Comparison of ENCODE assay signal across 8 cellular contexts in the genomic region with DNA sequence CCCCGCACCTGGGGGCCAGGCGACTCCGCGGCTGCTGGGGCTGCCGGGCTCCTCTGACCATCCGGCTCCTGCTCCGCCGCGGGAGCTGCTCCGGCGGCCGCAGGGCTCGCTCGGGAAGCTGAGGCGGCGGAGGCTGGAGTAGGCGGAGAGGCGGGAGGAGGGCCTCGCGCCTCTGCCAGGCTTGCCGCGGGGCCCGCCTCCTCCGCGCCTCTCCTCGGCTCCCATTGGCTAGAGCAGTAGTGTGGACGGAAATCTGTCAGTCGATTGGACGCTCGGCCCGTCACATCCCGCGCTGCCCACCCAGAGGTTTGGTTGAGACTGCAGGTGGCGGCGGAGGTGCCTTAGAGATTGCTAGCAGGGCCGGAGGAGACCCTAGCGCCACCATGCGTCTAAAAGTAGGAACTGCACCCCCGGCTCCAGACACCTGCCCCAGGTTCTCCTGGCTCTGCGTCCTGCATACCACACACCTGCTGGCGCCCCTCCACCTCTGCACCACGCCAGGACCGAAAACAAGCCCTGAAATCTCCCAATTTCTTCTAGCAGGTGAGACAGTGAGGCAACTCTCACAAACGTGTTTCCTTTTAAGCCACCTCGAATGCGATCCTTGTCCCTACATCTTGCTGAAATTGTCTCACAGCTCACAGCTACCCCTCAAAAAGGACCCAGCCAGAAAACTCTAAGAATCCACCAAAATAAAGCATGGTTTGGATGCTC. TPM values are rescaled to one million over a fixed set of nuclear protein-coding genes. Genes with fewer than 3 reads are reported as not detected.
DNase-seq lines count a peak whose midpoint lies in the region; ATAC-seq lines count a peak whose summit lies in the region.

A gene (minus strand): TSS at position 152 of the 714 bp plus-strand sequence. CDS start 91 bp downstream, at position 61.

- H3K79me2 ChIP-seq in GM23248 (ENCODE audit: insufficient read depth), result peaks cover 12% of the 10 kb centered on the region; the same call in 1 of the 2 replicates

- H3K27ac ChIP-seq in GM23248, result no peak within 1 kb of the TSS

- peak within 1 kb of the TSS; percentile 30 for H3K9ac ChIP-seq in GM23248

- H3K36me3 ChIP-seq in GM23248 (ENCODE audit: low read depth), result no peaks in the 10 kb centered on the region; the same call in 1 of the 2 replicates

- peak within 1 kb of the TSS; percentile 96 for H3K4me3 Mint-ChIP-seq in activated T-helper 1 cell treated with anti-CD3 and anti-CD28 coated beads, Interleukin-12 subunit alpha, Interleukin-12 subunit beta, Interleukin-2, Interleukin-4 antibody, amounts not matched to agents 30 ng/mL and 10 ng/mL and 1 ng/mL, durations not matched to agents 14 hours and 24 hours and 36 hours
- peak within 1 kb of the TSS; percentile 99 for H3K4me3 Mint-ChIP-seq in natural killer cell treated with Interleukin-12 subunit alpha and Interleukin-12 subunit beta and Interleukin-15 and Interleukin-18, amount 100 ng/mL, for 72 hours

- in situ Hi-C loops in GM23248 (cut with MboI), result loop anchor here (25.0 kb wide), 1 partner anchor 206 kb away; a partner anchor contains a TSS

- 1% methylated on average over 44 to 46 of the region's 46 CpGs for WGBS in GM23248 (ENCODE audit: low coverage in 1 of 2, low lambda C conversion rate in 2 of 2, missing lambda C conversion rate in 2 of 2), 2 experiments

- H3K9me2 ChIP-seq in GM23248 (ENCODE audit: insufficient read depth), result no peaks in the 10 kb centered on the region

- no peaks in the 10 kb centered on the region for H3K9me3 ChIP-seq in GM23248 (ENCODE audit: low read depth)

- H4K20me1 ChIP-seq in GM23248 (ENCODE audit: insufficient read depth), result no peaks in the 10 kb centered on the region

- H3K4me3 ChIP-seq in GM23248, result peak within 1 kb of the TSS; percentile 67

- peaks cover 10% of the 10 kb centered on the region for H3K36me3 Mint-ChIP-seq in activated T-helper 1 cell treated with anti-CD3 and anti-CD28 coated beads, Interleukin-12 subunit alpha, Interleukin-12 subunit beta, Interleukin-2, Interleukin-4 antibody, amounts not matched to agents 30 ng/mL and 10 ng/mL and 1 ng/mL, durations not matched to agents 14 hours and 24 hours and 36 hours (ENCODE audit: low read depth)
- no peaks in the 10 kb centered on the region for H3K36me3 Mint-ChIP-seq in natural killer cell treated with Interleukin-12 subunit alpha and Interleukin-12 subunit beta and Interleukin-15 and Interleukin-18, amount 100 ng/mL, for 72 hours

- DNase-seq in EH (ENCODE audit: low read depth), result peak; percentile 99
- DNase-seq in GM23248, result peak; percentile 100
- peak; percentile 99 for DNase-seq in Kasumi-1 (lab: John Stamatoyannopoulos, UW)
- peak; percentile 100 for DNase-seq in RKO (ENCODE audit: low spot score)
- DNase-seq in activated T-helper 1 cell treated with anti-CD3 and anti-CD28 coated beads, Interleukin-12 subunit alpha, Interleukin-12 subunit beta, Interleukin-2, Interleukin-4 antibody, amounts not matched to agents 30 ng/mL and 10 ng/mL and 1 ng/mL, durations not matched to agents 14 hours and 24 hours and 36 hours (ENCODE audit: low spot score), result peak; percentile 98
- DNase-seq in fibroblast of peridontal ligament (ENCODE audit: extremely low read depth), result peak; percentile 98
- peak; percentile 99 for DNase-seq in natural killer cell treated with Interleukin-12 subunit alpha and Interleukin-12 subunit beta and Interleukin-15 and Interleukin-18, amount 100 ng/mL, for 72 hours (ENCODE audit: low spot score)
- peak; percentile 96 for DNase-seq in stimulated activated naive CD8-positive, alpha-beta T cell treated with anti-CD3 and anti-CD28 coated beads, Interleukin-15, Interleukin-2, amounts not matched to agents 100 U/mL and 50 U/mL, for 24 hours

- peak; percentile 100 for ATAC-seq in natural killer cell treated with Interleukin-12 subunit alpha and Interleukin-12 subunit beta and Interleukin-15 and Interleukin-18, amount 100 ng/mL, for 72 hours
- peak; percentile 100 for ATAC-seq in stimulated activated naive CD8-positive, alpha-beta T cell treated with anti-CD3 and anti-CD28 coated beads, Interleukin-15, Interleukin-2, amounts not matched to agents 100 U/mL and 50 U/mL, for 24 hours

- no peaks in the 10 kb centered on the region for H3K9me3 Mint-ChIP-seq in activated T-helper 1 cell treated with anti-CD3 and anti-CD28 coated beads, Interleukin-12 subunit alpha, Interleukin-12 subunit beta, Interleukin-2, Interleukin-4 antibody, amounts not matched to agents 30 ng/mL and 10 ng/mL and 1 ng/mL, durations not matched to agents 14 hours and 24 hours and 36 hours
- no peaks in the 10 kb centered on the region for H3K9me3 Mint-ChIP-seq in natural killer cell treated with Interleukin-12 subunit alpha and Interleukin-12 subunit beta and Interleukin-15 and Interleukin-18, amount 100 ng/mL, for 72 hours

- no peaks in the 10 kb centered on the region for H3K27me3 ChIP-seq in GM23248 (replicated peaks; ENCODE audit: insufficient read depth)

- H3F3A ChIP-seq in GM23248 (ENCODE audit: insufficient read depth), result peaks cover 46% of the 10 kb centered on the region

- H2AFZ ChIP-seq in GM23248, result peak within 1 kb of the TSS; percentile 48; the same call in 1 of the 2 replicates

- peaks cover 46% of the 10 kb centered on the region for H3K4me1 Mint-ChIP-seq in activated T-helper 1 cell treated with anti-CD3 and anti-CD28 coated beads, Interleukin-12 subunit alpha, Interleukin-12 subunit beta, Interleukin-2, Interleukin-4 antibody, amounts not matched to agents 30 ng/mL and 10 ng/mL and 1 ng/mL, durations not matched to agents 14 hours and 24 hours and 36 hours (ENCODE audit: low read depth)
- H3K4me1 Mint-ChIP-seq in natural killer cell treated with Interleukin-12 subunit alpha and Interleukin-12 subunit beta and Interleukin-15 and Interleukin-18, amount 100 ng/mL, for 72 hours (ENCODE audit: low read depth in 2 of 2), result peaks cover 24% of the 10 kb centered on the region in 2 donors

- intact Hi-C loops in activated T-helper 1 cell treated with anti-CD3 and anti-CD28 coated beads, Interleukin-12 subunit alpha, Interleukin-12 subunit beta, Interleukin-2, Interleukin-4 antibody, amounts not matched to agents 30 ng/mL and 10 ng/mL and 1 ng/mL, durations not matched to agents 14 hours and 24 hours and 36 hours (cut with micrococcal nuclease), result loop anchor here (1.0 to 5.0 kb wide), 12 partner anchors 9 to 604 kb away; a partner anchor contains a TSS

- H3K4me1 ChIP-seq in GM23248 (ENCODE audit: insufficient read depth), result peaks cover 17% of the 10 kb centered on the region; the same call in 1 of the 2 replicates

- H3K4me2 ChIP-seq in GM23248 (ENCODE audit: unreplicated experiment), result peak within 1 kb of the TSS; percentile 59

- H3K27me3 Mint-ChIP-seq in activated T-helper 1 cell treated with anti-CD3 and anti-CD28 coated beads, Interleukin-12 subunit alpha, Interleukin-12 subunit beta, Interleukin-2, Interleukin-4 antibody, amounts not matched to agents 30 ng/mL and 10 ng/mL and 1 ng/mL, durations not matched to agents 14 hours and 24 hours and 36 hours (ENCODE audit: insufficient read depth), result no peaks in the 10 kb centered on the region
- no peaks in the 10 kb centered on the region for H3K27me3 Mint-ChIP-seq in natural killer cell treated with Interleukin-12 subunit alpha and Interleukin-12 subunit beta and Interleukin-15 and Interleukin-18, amount 100 ng/mL, for 72 hours

- H3K27ac Mint-ChIP-seq in activated T-helper 1 cell treated with anti-CD3 and anti-CD28 coated beads, Interleukin-12 subunit alpha, Interleukin-12 subunit beta, Interleukin-2, Interleukin-4 antibody, amounts not matched to agents 30 ng/mL and 10 ng/mL and 1 ng/mL, durations not matched to agents 14 hours and 24 hours and 36 hours, result peak within 1 kb of the TSS; percentile 85
- H3K27ac Mint-ChIP-seq in natural killer cell treated with Interleukin-12 subunit alpha and Interleukin-12 subunit beta and Interleukin-15 and Interleukin-18, amount 100 ng/mL, for 72 hours, result peak within 1 kb of the TSS; percentile 62 to 89

RNA-seq across cellular contexts. Expression of the gene that starts here (rescaled TPM):
- total RNA-seq in GM23248 (2014; rRNA removed; shearing (Covaris generic)), result 2.9 and 3.0 TPM in 2 replicates
- polyA plus RNA-seq in GM23248 (2016; fragmentation: Nextera tagmentation; extraction: Ambion mirVana), result 1.7 and 3.0 TPM in 2 replicates
- 10.0 and 11.7 TPM in 2 replicates for total RNA-seq in activated T-helper 1 cell treated with anti-CD3 and anti-CD28 coated beads, Interleukin-12 subunit alpha, Interleukin-12 subunit beta, Interleukin-2, Interleukin-4 antibody, amounts not matched to agents 30 ng/mL and 10 ng/mL and 1 ng/mL, durations not matched to agents 14 hours and 24 hours and 36 hours
- total RNA-seq in natural killer cell treated with Interleukin-12 subunit alpha and Interleukin-12 subunit beta and Interleukin-15 and Interleukin-18, amount 100 ng/mL, for 72 hours, result 10 to 100 TPM in 1 of 2 donors, 1 to 10 TPM in 1; 5.4 to 13.0 TPM
